Comparison of ENCODE assay signal across 9 cellular contexts in the genomic region with DNA sequence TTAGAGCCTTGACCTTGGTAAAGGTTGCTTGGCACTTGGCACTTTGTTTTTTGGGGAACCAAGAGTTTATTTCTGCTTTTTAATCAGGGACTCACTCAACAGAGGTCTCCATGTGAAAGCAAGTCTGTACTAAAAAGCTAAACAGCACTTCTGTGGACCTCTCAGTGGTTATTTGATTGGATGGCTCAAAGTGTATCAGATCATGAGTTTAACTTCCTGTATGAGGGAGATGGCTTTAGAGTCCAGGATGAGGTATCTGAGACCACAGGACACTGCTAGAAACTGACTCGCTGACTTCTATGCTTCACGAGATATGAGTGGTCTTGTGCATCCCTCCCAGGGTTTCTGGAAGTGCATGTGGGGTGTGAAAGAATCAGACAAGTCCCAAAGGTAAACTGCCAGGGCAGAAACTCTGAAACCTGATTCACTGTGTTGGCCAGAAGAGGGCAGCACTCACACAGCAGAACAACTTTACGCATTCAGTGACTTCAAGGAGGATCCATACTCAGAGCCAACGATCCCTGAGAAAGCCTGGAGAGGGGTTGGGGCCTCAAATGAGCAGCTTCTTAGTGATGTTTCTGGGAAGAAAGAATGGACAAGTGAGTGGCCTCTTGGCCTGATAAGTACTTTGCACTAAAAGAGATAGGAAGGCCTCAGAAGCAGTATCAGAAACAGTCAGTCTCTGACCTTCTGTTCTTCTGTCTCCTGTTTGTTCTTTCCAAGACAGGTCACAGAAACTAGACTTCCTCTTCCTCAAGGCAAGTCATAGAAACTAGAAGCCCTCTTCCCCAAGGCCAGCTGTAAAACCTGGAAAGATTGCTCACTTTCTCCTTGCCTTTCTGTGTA.
DNase-seq lines count a peak whose midpoint lies in the region; ATAC-seq, FAIRE-seq and TF ChIP-seq lines count a peak whose summit lies in the region.
"Had no signal": no experiment of that assay in that cellular context is flagged by ENCODE, and none has a peak within 500 bp of the region (broad histone marks: within the 10 kb centered on the region; RNA-seq: fewer than 3 reads in every experiment).

No MANE protein-coding gene starts in this region.

- no peak overlapping the region for H3K4ac ChIP-seq in trophoblast cell (ENCODE audit: low read depth, low read length)

- H3K27me3 ChIP-seq in CD8-positive, alpha-beta T cell (ENCODE audit: insufficient read depth, low read length), result no peaks in the 10 kb centered on the region
- no peaks in the 10 kb centered on the region for H3K27me3 ChIP-seq in trophoblast cell (ENCODE audit: insufficient read depth, low read length)

- TF ChIP-seq CTCF in CD8-positive, alpha-beta T cell (IDR thresholded peaks at IDR 0.05), result peak; percentile 64

- H3K9me3 ChIP-seq in CD8-positive, alpha-beta T cell (ENCODE audit: low read length), result no peaks in the 10 kb centered on the region
- no peaks in the 10 kb centered on the region for H3K9me3 ChIP-seq in trophoblast cell (ENCODE audit: insufficient read depth, low read depth, low read length)

- no peak overlapping the region for H4K91ac ChIP-seq in trophoblast cell (ENCODE audit: low read depth, low read length)

- no peak overlapping the region for H3K9ac ChIP-seq in trophoblast cell (ENCODE audit: low read length)

- H3K4me1 Mint-ChIP-seq in CD8-positive, alpha-beta T cell (ENCODE audit: low read depth), result no peaks in the 10 kb centered on the region
- no peaks in the 10 kb centered on the region for H3K4me1 Mint-ChIP-seq in activated naive CD4-positive, alpha-beta T cell treated with anti-CD3 and anti-CD28 coated beads for 36 hours (ENCODE audit: low read depth)

- H3K27ac Mint-ChIP-seq in CD8-positive, alpha-beta T cell, result no peak overlapping the region
- H3K27ac Mint-ChIP-seq in activated naive CD4-positive, alpha-beta T cell treated with anti-CD3 and anti-CD28 coated beads for 36 hours, result no peak overlapping the region
- H3K27ac Mint-ChIP-seq: T-helper 1 cell treated with Interleukin-12 subunit alpha and Interleukin-12 subunit beta and Interleukin-4 antibody, amounts not matched to agents 30 μg/mL and 1 μg/mL, for 36 hours had no signal

- no peak overlapping the region for H3K4me3 Mint-ChIP-seq in CD8-positive, alpha-beta T cell
- no peak overlapping the region for H3K4me3 Mint-ChIP-seq in activated naive CD4-positive, alpha-beta T cell treated with anti-CD3 and anti-CD28 coated beads for 36 hours
- H3K4me3 Mint-ChIP-seq: T-helper 1 cell treated with Interleukin-12 subunit alpha and Interleukin-12 subunit beta and Interleukin-4 antibody, amounts not matched to agents 30 μg/mL and 1 μg/mL, for 36 hours had no signal

- no peak overlapping the region for H3K4me3 ChIP-seq in CD8-positive, alpha-beta T cell (ENCODE audit: low read depth, low read length)
- no peak overlapping the region for H3K4me3 ChIP-seq in trophoblast cell (ENCODE audit: low read depth, low read length)

- H3K79me1 ChIP-seq in trophoblast cell (ENCODE audit: low read length), result no peaks in the 10 kb centered on the region

- H4K8ac ChIP-seq in trophoblast cell (ENCODE audit: low read depth, low read length), result no peak overlapping the region

- H2AFZ ChIP-seq in trophoblast cell (ENCODE audit: insufficient read depth, low read length, poor library complexity), result no peak overlapping the region

- no peak overlapping the region for H3K27ac ChIP-seq in CD8-positive, alpha-beta T cell (ENCODE audit: low read depth, low read length)
- no peak overlapping the region for H3K27ac ChIP-seq in trophoblast cell (ENCODE audit: low read depth, low read length)

- POLR2A ChIA-PET in CD8-positive, alpha-beta T cell (lab: Charles Lee), result no interaction called here

- no peak overlapping the region for H2AK5ac ChIP-seq in trophoblast cell (ENCODE audit: low read length)

- no peak overlapping the region for H3K14ac ChIP-seq in trophoblast cell (ENCODE audit: low read length)

- H2BK12ac ChIP-seq in trophoblast cell (ENCODE audit: low read length), result no peak overlapping the region

- H3K36me3 ChIP-seq in CD8-positive, alpha-beta T cell (ENCODE audit: insufficient read depth, low read length), result no peaks in the 10 kb centered on the region
- no peaks in the 10 kb centered on the region for H3K36me3 ChIP-seq in trophoblast cell (ENCODE audit: control insufficient read depth in 1 of 2, insufficient read depth in 2 of 2, low read length in 2 of 2)

- no peak overlapping the region for H2BK5ac ChIP-seq in trophoblast cell (ENCODE audit: low read depth, low read length, poor library complexity)

- H3K9me3 Mint-ChIP-seq in CD8-positive, alpha-beta T cell, result no peaks in the 10 kb centered on the region
- no peaks in the 10 kb centered on the region for H3K9me3 Mint-ChIP-seq in activated naive CD4-positive, alpha-beta T cell treated with anti-CD3 and anti-CD28 coated beads for 36 hours
- H3K9me3 Mint-ChIP-seq: T-helper 1 cell treated with Interleukin-12 subunit alpha and Interleukin-12 subunit beta and Interleukin-4 antibody, amounts not matched to agents 30 μg/mL and 1 μg/mL, for 36 hours had no signal

- H3K4me1 ChIP-seq in CD8-positive, alpha-beta T cell (ENCODE audit: insufficient read depth, low read length), result no peaks in the 10 kb centered on the region
- no peaks in the 10 kb centered on the region for H3K4me1 ChIP-seq in trophoblast cell (ENCODE audit: control insufficient read depth in 1 of 2, insufficient read depth in 2 of 2, low read length in 2 of 2)

- H3K27me3 Mint-ChIP-seq in CD8-positive, alpha-beta T cell (ENCODE audit: low read depth), result no peaks in the 10 kb centered on the region
- H3K27me3 Mint-ChIP-seq in activated naive CD4-positive, alpha-beta T cell treated with anti-CD3 and anti-CD28 coated beads for 36 hours (ENCODE audit: low read depth), result no peaks in the 10 kb centered on the region

- FAIRE-seq in HTR-8/SVneo (lab: Jason Lieb, UNC) (no peak), urothelium cell line (lab: Jason Lieb, UNC) (no peak)

- WGBS in trophoblast cell (ENCODE audit: extremely low coverage, insufficient coverage, insufficient read length), result no CpG with 5 or more reads among the region's 4 CpGs

- H3K23ac ChIP-seq in trophoblast cell (ENCODE audit: low read length), result no peak overlapping the region

- intact Hi-C loops in CD8-positive, alpha-beta T cell (cut with DNase I, micrococcal nuclease), result loop anchor here (1.0 to 2.0 kb wide), 4 partner anchors 47 to 233 kb away; no protein-coding TSS in a partner anchor
- intact Hi-C loops in activated naive CD4-positive, alpha-beta T cell treated with anti-CD3 and anti-CD28 coated beads for 36 hours (cut with micrococcal nuclease), result loop anchor here (1.0 to 5.0 kb wide), 6 partner anchors 33 to 473 kb away; no protein-coding TSS in a partner anchor

- CTCF ChIA-PET in CD8-positive, alpha-beta T cell (lab: Charles Lee), result interaction anchor here (0.8 to 1.9 kb wide), 13 partner anchors 10 to 222 kb away, joined by 3 to 12 read pairs (median 4); no protein-coding TSS in a partner anchor
- CTCF ChIA-PET in activated naive CD4-positive, alpha-beta T cell treated with anti-CD3 and anti-CD28 coated beads for 36 hours (lab: Charles Lee), result interaction anchor here (0.6 to 5.3 kb wide), 21 partner anchors 8 to 520 kb away, joined by 3 to 60 read pairs (median 5); no protein-coding TSS in a partner anchor

- no peak overlapping the region for H3K4me2 ChIP-seq in trophoblast cell (ENCODE audit: low read length)

- no peak overlapping the region for H2BK120ac ChIP-seq in trophoblast cell (ENCODE audit: insufficient read depth, low read length, poor library complexity)

- ATAC-seq in CD8-positive, alpha-beta T cell, result peak; percentile 29
- peak; percentile 55 for ATAC-seq in GM19328 (IDR thresholded peaks at IDR 0.05; ENCODE audit: unreplicated experiment)

- DNase-seq in CD8-positive, alpha-beta T cell, result peak; percentile 7 to 68 (median 30)
- peak; percentile 33 for DNase-seq in HTR-8/SVneo (ENCODE audit: insufficient read length, low spot score)
- peak; percentile 46 to 59 for DNase-seq in SHP77 (lab: John Stamatoyannopoulos, UW)
- peak; percentile 78 for DNase-seq in activated naive CD4-positive, alpha-beta T cell treated with anti-CD3 and anti-CD28 coated beads for 36 hours
- DNase-seq in glomerular visceral epithelial cell (ENCODE audit: extremely low spot score), result peak; percentile 74
- DNase-seq in trophoblast cell, result peak; percentile 30 to 78
- DNase-seq in urothelium cell line (ENCODE audit: low spot score), result peak; percentile 69

- H3K36me3 Mint-ChIP-seq in CD8-positive, alpha-beta T cell, result no peaks in the 10 kb centered on the region
- no peaks in the 10 kb centered on the region for H3K36me3 Mint-ChIP-seq in activated naive CD4-positive, alpha-beta T cell treated with anti-CD3 and anti-CD28 coated beads for 36 hours (ENCODE audit: low read depth)

- H3K18ac ChIP-seq in trophoblast cell (ENCODE audit: low read length), result no peak overlapping the region

- no peak overlapping the region for H4K12ac ChIP-seq in trophoblast cell (ENCODE audit: low read depth, low read length)

- no peaks in the 10 kb centered on the region for H3K79me2 ChIP-seq in trophoblast cell (ENCODE audit: control insufficient read depth, insufficient read depth, low read length, poor library complexity)
